16 cellular contexts compared by ENCODE assay signal in the genomic region with DNA sequence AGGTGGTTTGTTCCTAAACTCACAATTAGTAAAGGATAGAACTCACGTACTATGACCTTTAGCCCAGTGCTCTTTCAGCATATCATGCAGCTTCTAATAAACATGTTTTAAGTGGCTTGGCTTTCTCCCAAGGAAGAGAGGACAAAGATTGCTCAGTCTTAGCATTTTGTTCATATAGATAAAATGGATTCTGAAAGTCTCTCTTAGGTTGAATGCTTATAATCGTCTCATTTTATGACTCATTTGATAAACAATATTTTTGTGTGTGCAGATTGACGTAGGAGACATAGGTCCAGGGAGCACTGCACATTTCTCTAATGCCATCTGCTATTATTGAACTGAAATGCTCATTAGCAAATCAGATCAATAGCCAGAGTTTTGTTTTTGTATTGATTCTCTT. TPM values are rescaled to one million over a fixed set of nuclear protein-coding genes. Genes with fewer than 3 reads are reported as not detected.
DNase-seq lines count a peak whose midpoint lies in the region; TF ChIP-seq lines count a peak whose summit lies in the region.
"Had no signal": no experiment of that assay in that cellular context is flagged by ENCODE, and none has a peak within 500 bp of the region (broad histone marks: within the 10 kb centered on the region; RNA-seq: fewer than 3 reads in every experiment).

No MANE protein-coding gene starts in this region.

- H3K9me3 Mint-ChIP-seq in glutamatergic neuron (ENCODE audit: unreplicated experiment), result no peaks in the 10 kb centered on the region
- no peaks in the 10 kb centered on the region for H3K9me3 Mint-ChIP-seq in activated CD4-positive, alpha-beta T cell treated with anti-CD3 and anti-CD28 coated beads, Interleukin-2, amount 10 ng/mL, durations not matched to agents 24 days and 14 days
- H3K9me3 Mint-ChIP-seq: naive B cell; stimulated activated naive CD8-positive, alpha-beta T cell treated with anti-CD3 and anti-CD28 coated beads, Interleukin-15, Interleukin-2, amounts not matched to agents 100 ng/mL and 50 ng/mL, for 24 hours had no signal

- DNase-seq in ELR (ENCODE audit: low read depth) (peak; percentile 63), RPMI7951 (ENCODE audit: low read depth) (peak; percentile 45), glutamatergic neuron (no peak), DMS153 (lab: John Stamatoyannopoulos, UW) (no peak), NCI-H526 treated with DMSO at 0.1 percent for 48 hours (lab: John Stamatoyannopoulos, UW) (no peak), ecto neural progenitor cell (ENCODE audit: low spot score) (no peak)
- no peak for DNase-seq in activated CD4-positive, alpha-beta T cell treated with anti-CD3 and anti-CD28 coated beads, Interleukin-2, amount 10 ng/mL, durations not matched to agents 24 days and 14 days
- DNase-seq: dermis blood vessel endothelial cell, GDM1, naive B cell had no signal

- H3K4me3 Mint-ChIP-seq in glutamatergic neuron (ENCODE audit: unreplicated experiment), result peak overlapping the region; percentile 50
- no peak overlapping the region for H3K4me3 Mint-ChIP-seq in activated CD4-positive, alpha-beta T cell treated with anti-CD3 and anti-CD28 coated beads, Interleukin-2, amount 10 ng/mL, durations not matched to agents 24 days and 14 days
- H3K4me3 Mint-ChIP-seq: IgD-negative memory B cell; naive B cell; stimulated activated naive CD8-positive, alpha-beta T cell treated with anti-CD3 and anti-CD28 coated beads, Interleukin-15, Interleukin-2, amounts not matched to agents 100 ng/mL and 50 ng/mL, for 24 hours had no signal

- H3K36me3 Mint-ChIP-seq in glutamatergic neuron (ENCODE audit: unreplicated experiment), result no peaks in the 10 kb centered on the region
- no peaks in the 10 kb centered on the region for H3K36me3 Mint-ChIP-seq in activated CD4-positive, alpha-beta T cell treated with anti-CD3 and anti-CD28 coated beads, Interleukin-2, amount 10 ng/mL, durations not matched to agents 24 days and 14 days (ENCODE audit: low read depth)
- H3K36me3 Mint-ChIP-seq: IgD-negative memory B cell, naive B cell had no signal

- H3K27ac Mint-ChIP-seq in glutamatergic neuron (ENCODE audit: unreplicated experiment), result peak overlapping the region; percentile 92
- H3K27ac Mint-ChIP-seq in activated CD4-positive, alpha-beta T cell treated with anti-CD3 and anti-CD28 coated beads, Interleukin-2, amount 10 ng/mL, durations not matched to agents 24 days and 14 days, result no peak overlapping the region
- H3K27ac Mint-ChIP-seq: IgD-negative memory B cell; naive B cell; stimulated activated naive CD8-positive, alpha-beta T cell treated with anti-CD3 and anti-CD28 coated beads, Interleukin-15, Interleukin-2, amounts not matched to agents 100 ng/mL and 50 ng/mL, for 24 hours had no signal

- peak overlapping the region; percentile 6; the same call in 1 of the 2 replicates for H3K27ac ChIP-seq in 22Rv1
- H3K27ac ChIP-seq: gastroesophageal sphincter had no signal

- H3K4me1 Mint-ChIP-seq in glutamatergic neuron (ENCODE audit: low read depth, unreplicated experiment), result peaks cover 23% of the 10 kb centered on the region
- no peaks in the 10 kb centered on the region for H3K4me1 Mint-ChIP-seq in activated CD4-positive, alpha-beta T cell treated with anti-CD3 and anti-CD28 coated beads, Interleukin-2, amount 10 ng/mL, durations not matched to agents 24 days and 14 days
- H3K4me1 Mint-ChIP-seq: IgD-negative memory B cell, naive B cell had no signal

- TF ChIP-seq CTCF in 22Rv1 (IDR thresholded peaks at IDR 0.05), result no peak
- TF ChIP-seq CTCF in glutamatergic neuron (IDR thresholded peaks at IDR 0.05; ENCODE audit: partially characterized antibody, unreplicated experiment), result no peak

- intact Hi-C loops in activated CD4-positive, alpha-beta T cell treated with anti-CD3 and anti-CD28 coated beads, Interleukin-2, amount 10 ng/mL, durations not matched to agents 24 days and 14 days (cut with micrococcal nuclease), result no loop called here

- H3K27me3 Mint-ChIP-seq in glutamatergic neuron (ENCODE audit: unreplicated experiment), result no peaks in the 10 kb centered on the region
- H3K27me3 Mint-ChIP-seq in activated CD4-positive, alpha-beta T cell treated with anti-CD3 and anti-CD28 coated beads, Interleukin-2, amount 10 ng/mL, durations not matched to agents 24 days and 14 days, result no peaks in the 10 kb centered on the region
- H3K27me3 Mint-ChIP-seq: IgD-negative memory B cell; naive B cell; stimulated activated naive CD8-positive, alpha-beta T cell treated with anti-CD3 and anti-CD28 coated beads, Interleukin-15, Interleukin-2, amounts not matched to agents 100 ng/mL and 50 ng/mL, for 24 hours had no signal

RNA-seq across cellular contexts. Expression of a gene that starts 44.8 kb away (rescaled TPM):
- not detected in 2 replicates for total RNA-seq in RPMI7951 (2014; rRNA removed; shearing (Covaris generic))
- total RNA-seq in glutamatergic neuron (ENCODE audit: unreplicated experiment), result 2.0 TPM
- total RNA-seq in activated CD4-positive, alpha-beta T cell treated with anti-CD3 and anti-CD28 coated beads, Interleukin-2, amount 10 ng/mL, durations not matched to agents 24 days and 14 days, result not detected in 2 replicates
- total RNA-seq: dermis blood vessel endothelial cell, gastroesophageal sphincter, kidney epithelial cell, renal cortical epithelial cell had no signal

Comparison
In these comparisons a context has a peak if more than half of its experiments do, and no peak if none do; other contexts are left out.
1. DNase-seq: peak in ELR (single experiment) and RPMI7951 (single experiment); none in glutamatergic neuron (single experiment), DMS153 (single experiment), NCI-H526 treated with DMSO at 0.1 percent for 48 hours (single experiment), activated CD4-positive, alpha-beta T cell treated with anti-CD3 and anti-CD28 coated beads, Interleukin-2, amount 10 ng/mL, durations not matched to agents 24 days and 14 days (single experiment) and ecto neural progenitor cell (single experiment).